8 cellular contexts compared by ENCODE assay signal in genomic region chr12:120115692-120116442, GRCh38. TPM values are rescaled to one million over a fixed set of nuclear protein-coding genes. Genes with fewer than 3 reads are reported as not detected.
DNase-seq lines count a peak whose midpoint lies in the region; TF ChIP-seq lines count a peak whose summit lies in the region.

No MANE protein-coding gene starts in this region.

- no peaks in the 10 kb centered on the region for H3K27me3 ChIP-seq in prostate gland (replicated peaks; ENCODE audit: insufficient read depth)

- H3K4me3 ChIP-seq in prostate gland = peak overlapping the region; percentile 72 to 95

- no peak for TF ChIP-seq CTCF in prostate gland (IDR thresholded peaks at IDR 0.05)

- H3K36me3 ChIP-seq in prostate gland = no peaks in the 10 kb centered on the region

- no peaks in the 10 kb centered on the region for H3K9me3 ChIP-seq in prostate gland

- no peak for TF ChIP-seq POLR2A in prostate gland (IDR thresholded peaks at IDR 0.05)

- peak; percentile 71 for DNase-seq in activated effector memory CD4-positive, alpha-beta T cell treated with anti-CD3 and anti-CD28 coated beads, Interleukin-2, amount 50 U/mL, for 16 hours
- no peak for DNase-seq in activated effector memory CD4-positive, alpha-beta T cell treated with Interleukin-2 at 50 U/mL for 16 hours
- DNase-seq in HuH-7 (ENCODE audit: low spot score) (peak; percentile 41), fibroblast of the conjunctiva (ENCODE audit: low read depth) (peak; percentile 17), prostate gland (ENCODE audit: low spot score) (no peak), NCI-H2107 (lab: John Stamatoyannopoulos, UW) (no peak), cortex of kidney (lab: John Stamatoyannopoulos, UW) (no peak)
- peak; percentile 54 for DNase-seq in activated CD4-positive, CD25-positive, alpha-beta regulatory T cell treated with anti-CD3 and anti-CD28 coated beads, Interleukin-2, amount 50 U/mL, for 72 hours

- peaks cover 14% of the 10 kb centered on the region for H3K4me1 ChIP-seq in prostate gland (replicated peaks)

- peak overlapping the region; percentile 44 to 93 for H3K27ac ChIP-seq in prostate gland

- intact Hi-C loops in prostate gland (cut with DNase I) = no loop called here

- WGBS in prostate gland = 32% methylated on average over 14 of the region's 31 CpGs

RNA-seq across cellular contexts. Expression of gene RAB35, which starts 0.7 kb away (rescaled TPM):
- total RNA-seq in prostate gland = 10 to 100 TPM; 26.6 to 41.1 TPM

Comparison
In these comparisons a context has a peak if more than half of its experiments do, and no peak if none do; other contexts are left out.
1. DNase-seq: peak in activated effector memory CD4-positive, alpha-beta T cell treated with anti-CD3 and anti-CD28 coated beads, Interleukin-2, amount 50 U/mL, for 16 hours (single experiment), HuH-7 (single experiment), activated CD4-positive, CD25-positive, alpha-beta regulatory T cell treated with anti-CD3 and anti-CD28 coated beads, Interleukin-2, amount 50 U/mL, for 72 hours (single experiment) and fibroblast of the conjunctiva (single experiment); none in activated effector memory CD4-positive, alpha-beta T cell treated with Interleukin-2 at 50 U/mL for 16 hours (single experiment), prostate gland (single experiment), NCI-H2107 (single experiment) and cortex of kidney (single experiment).